22 cellular contexts compared by ENCODE assay signal in the genomic region with DNA sequence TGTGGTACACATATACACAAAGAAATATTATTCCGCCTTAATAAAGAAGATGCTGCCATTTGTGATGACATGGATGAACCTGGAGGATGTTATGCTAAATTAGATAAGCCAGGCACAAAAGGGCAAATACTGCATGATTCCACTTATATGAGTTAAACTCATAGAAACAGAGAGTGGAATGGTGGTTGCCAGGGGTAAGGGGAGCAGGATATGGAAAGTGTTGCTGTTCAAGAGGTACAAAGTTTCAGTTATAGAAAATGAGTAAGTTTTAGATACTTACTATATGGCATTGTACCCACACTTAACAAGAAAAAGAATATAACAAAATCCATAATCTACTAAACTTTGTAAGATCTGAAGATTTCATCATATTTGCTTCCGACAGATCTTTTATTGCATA.
DNase-seq lines count a peak whose midpoint lies in the region; ATAC-seq, FAIRE-seq and TF ChIP-seq lines count a peak whose summit lies in the region.
"Had no signal": no experiment of that assay in that cellular context is flagged by ENCODE, and none has a peak within 500 bp of the region (broad histone marks: within the 10 kb centered on the region; RNA-seq: fewer than 3 reads in every experiment).

No MANE protein-coding gene starts in this region.

- H3K56ac ChIP-seq in IMR-90 (ENCODE audit: extremely low read depth, insufficient read depth, low read length): no peak overlapping the region

- H2AK9ac ChIP-seq in IMR-90 (replicated peaks; ENCODE audit: low read depth, low read length, poor library complexity): no peak overlapping the region

- no peak overlapping the region for H3K9ac ChIP-seq in IMR-90 (ENCODE audit: low read depth, low read length)
- H3K9ac ChIP-seq: BLaER1 had no signal

- H2BK20ac ChIP-seq in IMR-90 (ENCODE audit: low read depth, low read length): no peak overlapping the region

- H3K27me3 ChIP-seq in IMR-90 (ENCODE audit: control insufficient read depth, insufficient read depth, low read length): no peaks in the 10 kb centered on the region
- H3K27me3 ChIP-seq: BLaER1, MG63, Peyer's patch had no signal

- no peak for TF ChIP-seq POLR2A in IMR-90 (IDR thresholded peaks at IDR 0.05; ENCODE audit: low read depth, low read length)

- H3K36me3 ChIP-seq in IMR-90 (ENCODE audit: control insufficient read depth, insufficient read depth, low read length): no peaks in the 10 kb centered on the region
- H3K36me3 ChIP-seq: BLaER1, MG63, Peyer's patch had no signal

- no peak overlapping the region for H3K23ac ChIP-seq in IMR-90 (ENCODE audit: low read depth, low read length)

- TF ChIP-seq CTCF in IMR-90 (conservative IDR thresholded peaks at IDR 0.05; ENCODE audit: low read depth, low read length): no peak

- no CpG with 5 or more reads among the region's 2 CpGs for WGBS in IMR-90 (ENCODE audit: extremely low coverage in 2 of 2, insufficient read length in 1 of 2), 2 experiments

- no peak overlapping the region for H3K4me3 Mint-ChIP-seq in T-helper 2 cell treated with Interferon-gamma antibody and Interleukin-4, amounts not matched to agents 5 μg/mL and 100 μg/mL, for 36 hours
- H3K4me3 Mint-ChIP-seq in activated T-cell treated with anti-CD3 and anti-CD28 coated beads, Interleukin-2, amount 50 U/mL, for 4 hours: no peak overlapping the region
- H3K4me3 Mint-ChIP-seq: CD4-positive, alpha-beta T cell had no signal

- CTCF ChIA-PET in IMR-90 (lab: Yijun Ruan, JAX): no interaction called here

- in situ Hi-C loops in IMR-90 (cut with MboI; ENCODE audit: low sequenced_read_pairs): no loop called here

- H3K4me2 ChIP-seq in IMR-90 (ENCODE audit: low read depth, low read length): no peak overlapping the region
- H3K4me2 ChIP-seq: BLaER1 had no signal

- H3K4me1 ChIP-seq in IMR-90 (ENCODE audit: control insufficient read depth, insufficient read depth, low read length): peaks cover 6% of the 10 kb centered on the region
- H3K4me1 ChIP-seq: BLaER1, Peyer's patch had no signal

- BruUV-seq in IMR-90 (replicated peaks; lab: Mats Ljungman, UMichigan): no TSS peak

- no peak overlapping the region for H2BK15ac ChIP-seq in IMR-90 (ENCODE audit: low read depth, low read length)

- no peaks in the 10 kb centered on the region for H3K9me3 ChIP-seq in IMR-90 (ENCODE audit: control insufficient read depth, insufficient read depth, low read length)
- H3K9me3 ChIP-seq: BLaER1, Peyer's patch had no signal

- peaks cover 27% of the 10 kb centered on the region for H3K4me1 Mint-ChIP-seq in T-helper 2 cell treated with Interferon-gamma antibody and Interleukin-4, amounts not matched to agents 5 μg/mL and 100 μg/mL, for 36 hours (ENCODE audit: low read depth)
- H3K4me1 Mint-ChIP-seq in activated T-cell treated with anti-CD3 and anti-CD28 coated beads, Interleukin-2, amount 50 U/mL, for 4 hours (ENCODE audit: low read depth): peaks cover 36% of the 10 kb centered on the region

- H4K8ac ChIP-seq in IMR-90 (ENCODE audit: low read depth in 2 of 2, low read length in 2 of 2): no peak overlapping the region

- H4K91ac ChIP-seq in IMR-90 (ENCODE audit: insufficient read depth, low read depth, low read length): no peak overlapping the region

- H3K14ac ChIP-seq in IMR-90 (replicated peaks; ENCODE audit: low read depth, low read length): no peak overlapping the region

- H2BK120ac ChIP-seq in IMR-90 (ENCODE audit: low read depth, low read length): no peak overlapping the region

- no peak overlapping the region for H3K27ac ChIP-seq in IMR-90 (ENCODE audit: insufficient read depth, low read length)
- H3K27ac ChIP-seq: 22Rv1, BLaER1, Peyer's patch had no signal

- peak; percentile 51 for DNase-seq in T-helper 2 cell treated with Interferon-gamma antibody and Interleukin-4, amounts not matched to agents 5 μg/mL and 100 μg/mL, for 36 hours (ENCODE audit: low spot score)
- DNase-seq in T-helper 2 cell (no peak), activated T-cell treated with anti-CD3 and anti-CD28 coated beads for 4 hours (no peak), IMR-90 (no peak), germinal center (ENCODE audit: low spot score) (no peak)
- DNase-seq in activated T-cell treated with anti-CD3 and anti-CD28 coated beads, Interleukin-2, amount 50 U/mL, for 4 hours: no peak
- DNase-seq: ACHN; CD4-positive, alpha-beta T cell; COR-L47; DMS79; Kasumi-1; MG63; NCI-H1417; NCI-H1694 treated with DMSO at 0.1 percent for 48 hours; NCI-H2081 treated with DMSO at 0.1 percent for 48 hours; NCI-H2171 treated with DMSO at 0.1 percent for 48 hours; NCI-H526; Peyer's patch had no signal

- dilution Hi-C loops in IMR-90 (cut with HindIII; ENCODE audit: low sequenced_read_pairs, unreplicated experiment): no loop called here

- H4K20me1 ChIP-seq in IMR-90 (ENCODE audit: insufficient read depth, low read length): no peaks in the 10 kb centered on the region
- H4K20me1 ChIP-seq: BLaER1 had no signal

- H3K9me3 Mint-ChIP-seq in T-helper 2 cell treated with Interferon-gamma antibody and Interleukin-4, amounts not matched to agents 5 μg/mL and 100 μg/mL, for 36 hours: peaks cover 21% of the 10 kb centered on the region
- no peaks in the 10 kb centered on the region for H3K9me3 Mint-ChIP-seq in activated T-cell treated with anti-CD3 and anti-CD28 coated beads, Interleukin-2, amount 50 U/mL, for 4 hours
- H3K9me3 Mint-ChIP-seq: CD4-positive, alpha-beta T cell had no signal

- peak; percentile 81 to 89 for ATAC-seq in activated T-cell treated with anti-CD3 and anti-CD28 coated beads, Interleukin-2, amount 50 U/mL, for 4 hours
- no peak for ATAC-seq in IMR-90 (ENCODE audit: low read depth)
- no peak for ATAC-seq in GM18868 (IDR thresholded peaks at IDR 0.05; ENCODE audit: unreplicated experiment)

- H3K18ac ChIP-seq in IMR-90 (ENCODE audit: low read depth, low read length): no peak overlapping the region

- H2AK5ac ChIP-seq in IMR-90 (ENCODE audit: low read depth, low read length): no peak overlapping the region

- no peak overlapping the region for H2AFZ ChIP-seq in IMR-90 (replicated peaks; ENCODE audit: low read length, poor library complexity)

- H4K5ac ChIP-seq in IMR-90 (ENCODE audit: low read depth, low read length): no peak overlapping the region

- no peak overlapping the region for H3K4me3 ChIP-seq in IMR-90 (ENCODE audit: insufficient read depth, low read depth, low read length)
- H3K4me3 ChIP-seq: BLaER1, MG63, Peyer's patch had no signal

- intact Hi-C loops in IMR-90 (cut with micrococcal nuclease): no loop called here

- FAIRE-seq in islet of Langerhans (lab: Jason Lieb, UNC): peak; percentile 78

- TF ChIP-seq RAD21 in IMR-90 (IDR thresholded peaks at IDR 0.05; ENCODE audit: low read length): no peak

- 0 out of 4 replicates have a peak, but pooled peaks cover 0 to 4% of the 10 kb centered on the region in 2 experiments for H3K79me1 ChIP-seq in IMR-90 (ENCODE audit: low read depth in 1 of 2, low read length in 2 of 2)

- H3K36me3 Mint-ChIP-seq in T-helper 2 cell treated with Interferon-gamma antibody and Interleukin-4, amounts not matched to agents 5 μg/mL and 100 μg/mL, for 36 hours (ENCODE audit: low read depth): peaks cover 10% of the 10 kb centered on the region
- H3K36me3 Mint-ChIP-seq in activated T-cell treated with anti-CD3 and anti-CD28 coated beads, Interleukin-2, amount 50 U/mL, for 4 hours (ENCODE audit: insufficient read depth): no peaks in the 10 kb centered on the region

- peaks cover under 1% of the 10 kb centered on the region for H3K9me1 ChIP-seq in IMR-90 (ENCODE audit: insufficient read depth, low read length)

- POLR2A ChIA-PET in IMR-90 (lab: Charles Lee; ENCODE audit: unreplicated experiment): no interaction called here

- no peak overlapping the region for H2BK5ac ChIP-seq in IMR-90 (ENCODE audit: low read depth, low read length, poor library complexity, severe bottlenecking)

- H3K4ac ChIP-seq in IMR-90 (ENCODE audit: low read depth, low read length): no peak overlapping the region

- H3K27me3 Mint-ChIP-seq in T-helper 2 cell treated with Interferon-gamma antibody and Interleukin-4, amounts not matched to agents 5 μg/mL and 100 μg/mL, for 36 hours (ENCODE audit: low read depth): no peaks in the 10 kb centered on the region
- peaks cover 2% of the 10 kb centered on the region for H3K27me3 Mint-ChIP-seq in activated T-cell treated with anti-CD3 and anti-CD28 coated beads, Interleukin-2, amount 50 U/mL, for 4 hours (ENCODE audit: low read depth)

- H3K27ac Mint-ChIP-seq in T-helper 2 cell treated with Interferon-gamma antibody and Interleukin-4, amounts not matched to agents 5 μg/mL and 100 μg/mL, for 36 hours: no peak overlapping the region
- H3K27ac Mint-ChIP-seq: CD4-positive, alpha-beta T cell had no signal

TF ChIP-seq in IMR-90, 13 proteins besides CTCF, POLR2A, EP300 and RAD21:
- TF ChIP-seq CEBPB (IDR thresholded peaks at IDR 0.05; ENCODE audit: low read depth, low read length) (peak; percentile 29; the same call in 1 of the 2 replicates), SMC3 (IDR thresholded peaks at IDR 0.05; ENCODE audit: low read depth, low read length) (no peak)

Comparison
In these comparisons a context has a peak if more than half of its experiments do, and no peak if none do; other contexts are left out.
1. ATAC-seq: peak in activated T-cell treated with anti-CD3 and anti-CD28 coated beads, Interleukin-2, amount 50 U/mL, for 4 hours (2 of 2); none in IMR-90 (single experiment) and GM18868 (single experiment).